In the genomic region with DNA sequence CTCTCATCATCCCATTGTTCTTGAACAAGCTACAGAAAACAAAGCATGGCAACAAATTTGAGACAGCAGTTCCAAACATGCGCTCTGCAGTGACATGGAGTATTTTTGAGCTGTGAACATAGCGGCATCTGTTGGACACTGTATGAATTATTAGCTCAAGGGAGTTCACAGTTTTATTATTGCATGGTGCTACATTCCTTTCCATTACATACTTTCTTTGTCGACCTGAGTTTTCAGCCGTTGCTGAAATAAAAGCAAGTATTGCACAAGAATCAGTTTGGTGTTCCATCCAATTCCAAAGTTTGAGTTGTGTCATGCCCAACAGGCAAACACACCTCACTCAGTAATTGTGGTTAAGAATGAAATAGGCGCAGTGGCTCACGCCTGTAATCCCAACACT, we compare ENCODE assay signal across 9 cellular contexts. TPM values are rescaled to one million over a fixed set of nuclear protein-coding genes. Genes with fewer than 3 reads are reported as not detected.
DNase-seq lines count a peak whose midpoint lies in the region; ATAC-seq and TF ChIP-seq lines count a peak whose summit lies in the region.
"Had no signal": no experiment of that assay in that cellular context is flagged by ENCODE, and none has a peak within 500 bp of the region (broad histone marks: within the 10 kb centered on the region; RNA-seq: fewer than 3 reads in every experiment).

No MANE protein-coding gene starts in this region.

- H3K4me3 Mint-ChIP-seq in T-helper 17 cell = no peak overlapping the region
- H3K4me3 Mint-ChIP-seq: dendritic cell treated with granulocyte-macrophage colony-stimulating factor and Interleukin-4, amounts not matched to agents 40 ng/mL and 50 ng/mL, for 4 days had no signal

- TF ChIP-seq CTCF in BE2C (IDR thresholded peaks at IDR 0.05; ENCODE audit: low read depth, low read length) = peak; percentile 48

- H3K9me3 ChIP-seq in BE2C (no peaks in the 10 kb centered on the region), T-helper 17 cell (ENCODE audit: control insufficient read depth, low read length, poor library complexity, severe bottlenecking) (peaks cover 2% of the 10 kb centered on the region)

- no peaks in the 10 kb centered on the region; the same call in 1 of the 2 replicates for H3K4me1 ChIP-seq in BE2C

- H3K4me3 ChIP-seq in BE2C (ENCODE audit: low read depth, low read length) = no peak overlapping the region

- DNase-seq in BE2C (no peak), NCI-H2227 treated with DMSO at 0.1 percent for 48 hours (lab: John Stamatoyannopoulos, UW) (peak; percentile 11), dermis blood vessel endothelial cell (peak; percentile 84), pons (ENCODE audit: low spot score) (peak; percentile 67), T-helper 17 cell (no peak)
- no peak for DNase-seq in stimulated activated CD4-positive, alpha-beta T cell treated with anti-CD3 and anti-CD28 coated beads, Interleukin-2, amount 100 ng/mL, for 48 hours

- no peaks in the 10 kb centered on the region; the same call in 1 of the 2 replicates for H3K27me3 ChIP-seq in BE2C

- H3K27ac Mint-ChIP-seq in T-helper 17 cell = no peak overlapping the region
- H3K27ac Mint-ChIP-seq: dendritic cell treated with granulocyte-macrophage colony-stimulating factor and Interleukin-4, amounts not matched to agents 40 ng/mL and 50 ng/mL, for 4 days had no signal

- ATAC-seq in GM21515 (IDR thresholded peaks at IDR 0.05; ENCODE audit: unreplicated experiment) (peak; percentile 67), HG03095 (IDR thresholded peaks at IDR 0.05; ENCODE audit: unreplicated experiment) (no peak), T-helper 17 cell (no peak)

- H3K4me1 Mint-ChIP-seq in T-helper 17 cell = peaks cover 3% of the 10 kb centered on the region

- no peaks in the 10 kb centered on the region for H3K36me3 Mint-ChIP-seq in T-helper 17 cell (ENCODE audit: low read depth)

- H3K27me3 Mint-ChIP-seq in T-helper 17 cell = peaks cover 18% of the 10 kb centered on the region

- no peaks in the 10 kb centered on the region for H3K36me3 ChIP-seq in BE2C

RNA-seq across cellular contexts. Expression of gene METTL21C, which starts 30.1 kb away (rescaled TPM):
- polyA plus RNA-seq in BE2C (2012; ENCODE audit: insufficient read depth, insufficient read length, low read depth) = not detected
- total RNA-seq in dermis blood vessel endothelial cell (not detected in 2 replicates), T-helper 17 cell (not detected)

RNA-seq across cellular contexts. Expression of gene TEX30, which starts 48.7 kb away (rescaled TPM):
- polyA plus RNA-seq in BE2C (2012; ENCODE audit: insufficient read depth, insufficient read length, low read depth) = 6.2 TPM
- total RNA-seq in dermis blood vessel endothelial cell = 23.9 and 35.7 TPM in 2 replicates
- total RNA-seq in T-helper 17 cell = 1 to 10 TPM; 3.0 to 4.8 TPM

Comparison
In these comparisons a context has a peak if more than half of its experiments do, and no peak if none do; other contexts are left out.
1. DNase-seq: peak in NCI-H2227 treated with DMSO at 0.1 percent for 48 hours (single experiment), dermis blood vessel endothelial cell (single experiment) and pons (single experiment); none in BE2C (single experiment), stimulated activated CD4-positive, alpha-beta T cell treated with anti-CD3 and anti-CD28 coated beads, Interleukin-2, amount 100 ng/mL, for 48 hours (0 of 2) and T-helper 17 cell (0 of 3).